9 cellular contexts compared by ENCODE assay signal in genomic region chr3:56131976-56132590, GRCh38.
DNase-seq lines count a peak whose midpoint lies in the region; ATAC-seq and TF ChIP-seq lines count a peak whose summit lies in the region.
"Had no signal": no experiment of that assay in that cellular context is flagged by ENCODE, and none has a peak within 500 bp of the region (broad histone marks: within the 10 kb centered on the region; RNA-seq: fewer than 3 reads in every experiment).

No MANE protein-coding gene starts in this region.

- 38% methylated on average over 3 of the region's 3 CpGs for WGBS in suprapubic skin

- peak overlapping the region; percentile 81 for H3K27ac Mint-ChIP-seq in mesothelial cell of epicardium
- no peak overlapping the region for H3K27ac Mint-ChIP-seq in activated CD8-positive, alpha-beta memory T cell treated with anti-CD3 and anti-CD28 coated beads, Interleukin-2, amount 10 ng/mL, durations not matched to agents 7 days and 5 days

- peaks cover 2% of the 10 kb centered on the region for H3K9me3 Mint-ChIP-seq in mesothelial cell of epicardium
- no peaks in the 10 kb centered on the region for H3K9me3 Mint-ChIP-seq in activated CD8-positive, alpha-beta memory T cell treated with anti-CD3 and anti-CD28 coated beads, Interleukin-2, amount 10 ng/mL, durations not matched to agents 7 days and 5 days (ENCODE audit: low read depth)

- H3K9me3 ChIP-seq in HUES6 (ENCODE audit: control insufficient read depth, insufficient read depth, low read depth, low read length) (no peaks in the 10 kb centered on the region), suprapubic skin (no peaks in the 10 kb centered on the region)

- H3K27me3 ChIP-seq in HUES6 (ENCODE audit: control insufficient read depth, insufficient read depth, low read length) (no peaks in the 10 kb centered on the region), brain microvascular endothelial cell (replicated peaks) (no peaks in the 10 kb centered on the region), suprapubic skin (no peaks in the 10 kb centered on the region)

- H3K4me3 Mint-ChIP-seq in mesothelial cell of epicardium, result no peak overlapping the region
- no peak overlapping the region for H3K4me3 Mint-ChIP-seq in activated CD8-positive, alpha-beta memory T cell treated with anti-CD3 and anti-CD28 coated beads, Interleukin-2, amount 10 ng/mL, durations not matched to agents 7 days and 5 days

- DNase-seq in Ammon's horn (ENCODE audit: low spot score) (peak; percentile 64), brain microvascular endothelial cell (peak; percentile 95), mesothelial cell of epicardium (ENCODE audit: low spot score in 2 of 2, unreplicated experiment in 2 of 2) (no peak), suprapubic skin (ENCODE audit: low spot score in 2 of 2) (no peak)
- no peak for DNase-seq in activated CD8-positive, alpha-beta memory T cell treated with anti-CD3 and anti-CD28 coated beads, Interleukin-2, amount 10 ng/mL, durations not matched to agents 7 days and 5 days
- DNase-seq: NCI-H2227 treated with DMSO at 0.1 percent for 48 hours had no signal

- no peaks in the 10 kb centered on the region for H3K36me3 Mint-ChIP-seq in mesothelial cell of epicardium
- no peaks in the 10 kb centered on the region for H3K36me3 Mint-ChIP-seq in activated CD8-positive, alpha-beta memory T cell treated with anti-CD3 and anti-CD28 coated beads, Interleukin-2, amount 10 ng/mL, durations not matched to agents 7 days and 5 days

- H3K4me1 ChIP-seq in HUES6 (ENCODE audit: control insufficient read depth, insufficient read depth, low read length) (peaks cover 30% of the 10 kb centered on the region), suprapubic skin (no peaks in the 10 kb centered on the region)

- TF ChIP-seq POLR2A in suprapubic skin (IDR thresholded peaks at IDR 0.05), result no peak

- TF ChIP-seq EP300 in suprapubic skin (IDR thresholded peaks at IDR 0.05), result no peak

- in situ Hi-C loops in brain microvascular endothelial cell (cut with HindIII; ENCODE audit: low pct_ligation_motif_present, low sequenced_read_pairs), result no loop called here

- H3K4me1 Mint-ChIP-seq in mesothelial cell of epicardium, result peaks cover 66% of the 10 kb centered on the region
- no peaks in the 10 kb centered on the region for H3K4me1 Mint-ChIP-seq in activated CD8-positive, alpha-beta memory T cell treated with anti-CD3 and anti-CD28 coated beads, Interleukin-2, amount 10 ng/mL, durations not matched to agents 7 days and 5 days

- no peaks in the 10 kb centered on the region for H3K36me3 ChIP-seq in HUES6 (ENCODE audit: control insufficient read depth, insufficient read depth, low read length)
- no peaks in the 10 kb centered on the region for H3K36me3 ChIP-seq in brain microvascular endothelial cell (replicated peaks)
- H3K36me3 ChIP-seq in suprapubic skin, result no peaks in the 10 kb centered on the region

- ATAC-seq in activated CD8-positive, alpha-beta memory T cell treated with anti-CD3 and anti-CD28 coated beads, Interleukin-2, amount 10 ng/mL, durations not matched to agents 7 days and 5 days, result no peak
- ATAC-seq in GM21737 (IDR thresholded peaks at IDR 0.05; ENCODE audit: unreplicated experiment) (no peak), HG02588 (IDR thresholded peaks at IDR 0.05; ENCODE audit: unreplicated experiment) (no peak)

- H3K27me3 Mint-ChIP-seq in mesothelial cell of epicardium (ENCODE audit: low read depth), result no peaks in the 10 kb centered on the region
- peaks cover 6% of the 10 kb centered on the region for H3K27me3 Mint-ChIP-seq in activated CD8-positive, alpha-beta memory T cell treated with anti-CD3 and anti-CD28 coated beads, Interleukin-2, amount 10 ng/mL, durations not matched to agents 7 days and 5 days

- H3K9ac ChIP-seq in HUES6 (ENCODE audit: low read length), result no peak overlapping the region

- peak overlapping the region; percentile 19; the same call in 1 of the 2 replicates for H3K27ac ChIP-seq in HUES6 (ENCODE audit: low read depth, low read length)
- H3K27ac ChIP-seq in brain microvascular endothelial cell, result peak overlapping the region; percentile 71
- H3K27ac ChIP-seq in suprapubic skin, result no peak overlapping the region

- TF ChIP-seq CTCF in brain microvascular endothelial cell (IDR thresholded peaks at IDR 0.05; ENCODE audit: low read depth, low read length, missing control alignments) (no peak), mesothelial cell of epicardium (IDR thresholded peaks at IDR 0.05; ENCODE audit: unreplicated experiment) (no peak), suprapubic skin (IDR thresholded peaks at IDR 0.05) (no peak)

- CTCF ChIA-PET in activated CD8-positive, alpha-beta memory T cell treated with anti-CD3 and anti-CD28 coated beads, Interleukin-2, amount 10 ng/mL, durations not matched to agents 7 days and 5 days (lab: Charles Lee), result no interaction called here

- H3K4me3 ChIP-seq in HUES6 (ENCODE audit: low read depth, low read length) (no peak overlapping the region; the same call in 1 of the 2 replicates), brain microvascular endothelial cell (ENCODE audit: low read depth, low read length) (no peak overlapping the region), suprapubic skin (no peak overlapping the region)

Comparison
In these comparisons a context has a peak if more than half of its experiments do, and no peak if none do; other contexts are left out.
1. DNase-seq: peak in Ammon's horn (single experiment) and brain microvascular endothelial cell (single experiment); none in mesothelial cell of epicardium (0 of 2), suprapubic skin (0 of 2) and activated CD8-positive, alpha-beta memory T cell treated with anti-CD3 and anti-CD28 coated beads, Interleukin-2, amount 10 ng/mL, durations not matched to agents 7 days and 5 days (single experiment).